Comparison of ENCODE assay signal across 9 cellular contexts in genomic region chr7:127514499-127514898, GRCh38.
DNase-seq lines count a peak whose midpoint lies in the region; ATAC-seq and TF ChIP-seq lines count a peak whose summit lies in the region.
"Had no signal": no experiment of that assay in that cellular context is flagged by ENCODE, and none has a peak within 500 bp of the region (broad histone marks: within the 10 kb centered on the region; RNA-seq: fewer than 3 reads in every experiment).

No MANE protein-coding gene starts in this region.

- TF ChIP-seq CTCF in LNCaP clone FGC (IDR thresholded peaks at IDR 0.05; ENCODE audit: control insufficient read depth, extremely low read depth, insufficient read depth): peak; percentile 88
- peak; percentile 57 for TF ChIP-seq CTCF in RWPE2 (IDR thresholded peaks at IDR 0.05; ENCODE audit: poor library complexity, severe bottlenecking)
- peak; percentile 63 for TF ChIP-seq CTCF in foreskin keratinocyte (conservative IDR thresholded peaks at IDR 0.05)

- H3K36me3 ChIP-seq in RWPE2 (ENCODE audit: low read depth): no peaks in the 10 kb centered on the region
- H3K36me3 ChIP-seq: BLaER1 had no signal

- H3K27ac Mint-ChIP-seq in stimulated activated effector memory CD8-positive, alpha-beta T cell treated with anti-CD3 and anti-CD28 coated beads, Interleukin-12 subunit alpha, Interleukin-12 subunit beta, amount 100 ng/mL, for 72 hours: no peak overlapping the region

- H3K27me3 ChIP-seq in RWPE2 (ENCODE audit: insufficient read depth, poor library complexity, severe bottlenecking): peaks cover 8% of the 10 kb centered on the region
- H3K27me3 ChIP-seq in foreskin keratinocyte: peaks cover 10% of the 10 kb centered on the region
- H3K27me3 ChIP-seq: BLaER1 had no signal

- no peaks in the 10 kb centered on the region for H3K36me3 Mint-ChIP-seq in stimulated activated effector memory CD8-positive, alpha-beta T cell treated with anti-CD3 and anti-CD28 coated beads, Interleukin-12 subunit alpha, Interleukin-12 subunit beta, amount 100 ng/mL, for 72 hours

- no peaks in the 10 kb centered on the region for H3K9me3 ChIP-seq in RWPE2 (ENCODE audit: severe bottlenecking)
- H3K9me3 ChIP-seq: BLaER1 had no signal

- no peak overlapping the region for H3K4me3 Mint-ChIP-seq in stimulated activated effector memory CD8-positive, alpha-beta T cell treated with anti-CD3 and anti-CD28 coated beads, Interleukin-12 subunit alpha, Interleukin-12 subunit beta, amount 100 ng/mL, for 72 hours

- H3K27ac ChIP-seq in RWPE2 (ENCODE audit: poor library complexity, severe bottlenecking) (no peak overlapping the region), foreskin keratinocyte (no peak overlapping the region)
- H3K27ac ChIP-seq: BLaER1 had no signal

- no peaks in the 10 kb centered on the region for H3K4me1 Mint-ChIP-seq in stimulated activated effector memory CD8-positive, alpha-beta T cell treated with anti-CD3 and anti-CD28 coated beads, Interleukin-12 subunit alpha, Interleukin-12 subunit beta, amount 100 ng/mL, for 72 hours

- H3K4me1 ChIP-seq in RWPE2 (ENCODE audit: insufficient read depth, poor library complexity, severe bottlenecking) (no peaks in the 10 kb centered on the region), foreskin keratinocyte (no peaks in the 10 kb centered on the region)
- H3K4me1 ChIP-seq: BLaER1 had no signal

- ATAC-seq in RWPE2 (ENCODE audit: low read depth) (peak; percentile 88), foreskin keratinocyte (peak; percentile 67)
- ATAC-seq in stimulated activated effector memory CD8-positive, alpha-beta T cell treated with anti-CD3 and anti-CD28 coated beads, Interleukin-12 subunit alpha, Interleukin-12 subunit beta, amount 100 ng/mL, for 72 hours: peak; percentile 63

- H3K9me3 Mint-ChIP-seq in stimulated activated effector memory CD8-positive, alpha-beta T cell treated with anti-CD3 and anti-CD28 coated beads, Interleukin-12 subunit alpha, Interleukin-12 subunit beta, amount 100 ng/mL, for 72 hours: no peaks in the 10 kb centered on the region

- DNase-seq in NCI-H2107 treated with DMSO at 0.1 percent for 48 hours (lab: John Stamatoyannopoulos, UW; ENCODE audit: unreplicated experiment): peak; percentile 44
- DNase-seq in NCI-H2107 (lab: John Stamatoyannopoulos, UW): no peak
- DNase-seq in LNCaP clone FGC (ENCODE audit: low read depth): peak; percentile 28
- DNase-seq in RWPE2 (ENCODE audit: low spot score): no peak
- peak in 1 of 2 donors; percentile 35 for DNase-seq in foreskin keratinocyte
- no peak for DNase-seq in stimulated activated effector memory CD8-positive, alpha-beta T cell treated with anti-CD3 and anti-CD28 coated beads, Interleukin-12 subunit alpha, Interleukin-12 subunit beta, amount 100 ng/mL, for 72 hours (ENCODE audit: low spot score in 2 of 2)
- DNase-seq in ecto neural progenitor cell (ENCODE audit: low spot score): no peak
- no peak for DNase-seq in stimulated activated CD4-positive, alpha-beta T cell treated with anti-CD3 and anti-CD28 coated beads, Interleukin-2, amount 100 ng/mL, for 24 hours

- H3K4me3 ChIP-seq in LNCaP clone FGC (ENCODE audit: low read depth, low read length): no peak overlapping the region
- H3K4me3 ChIP-seq in RWPE2 (ENCODE audit: severe bottlenecking): no peak overlapping the region
- H3K4me3 ChIP-seq: BLaER1 had no signal

Comparison
In these comparisons a context has a peak if more than half of its experiments do, and no peak if none do; other contexts are left out.
1. DNase-seq: peak in NCI-H2107 treated with DMSO at 0.1 percent for 48 hours (single experiment) and LNCaP clone FGC (single experiment); none in NCI-H2107 (single experiment), RWPE2 (single experiment), stimulated activated effector memory CD8-positive, alpha-beta T cell treated with anti-CD3 and anti-CD28 coated beads, Interleukin-12 subunit alpha, Interleukin-12 subunit beta, amount 100 ng/mL, for 72 hours (0 of 2), ecto neural progenitor cell (single experiment) and stimulated activated CD4-positive, alpha-beta T cell treated with anti-CD3 and anti-CD28 coated beads, Interleukin-2, amount 100 ng/mL, for 24 hours (0 of 2).
2. Peak in every context shown above with its lines, with median percentiles within 50 percentile points of each other: CTCF ChIP-seq and ATAC-seq.